In genomic region chr13:112510002-112510780, GRCh38 we compare ENCODE assay signal across 8 cellular contexts.
DNase-seq lines count a peak whose midpoint lies in the region; ATAC-seq and TF ChIP-seq lines count a peak whose summit lies in the region.

No MANE protein-coding gene starts in this region.

- ATAC-seq in SK-N-SH treated with all-trans-retinoic acid at 6 μM for 48 hours, result peak; percentile 97
- ATAC-seq in GM19324 (IDR thresholded peaks at IDR 0.05; ENCODE audit: low FRiP score, unreplicated experiment), result no peak
- ATAC-seq in GM18858 (IDR thresholded peaks at IDR 0.05; ENCODE audit: unreplicated experiment), result no peak

- peak; percentile 32 for DNase-seq in DMS53 (lab: John Stamatoyannopoulos, UW)
- DNase-seq in DMS53 treated with DMSO at 0.1 percent for 48 hours (lab: John Stamatoyannopoulos, UW; ENCODE audit: unreplicated experiment), result no peak
- DNase-seq in M059J (ENCODE audit: low read depth), result peak; percentile 31
- peak; percentile 67 for DNase-seq in glomerular visceral epithelial cell (ENCODE audit: extremely low spot score)
- peak; percentile 71 for DNase-seq in renal cortical epithelial cell (ENCODE audit: low read depth)

TF ChIP-seq in SK-N-SH treated with all-trans-retinoic acid at 6 μM for 48 hours, 23 proteins besides CTCF, POLR2A, EP300 and RAD21:
- TF ChIP-seq ARNTL (CRISPR knock-in tag; IDR thresholded peaks at IDR 0.05; ENCODE audit: borderline replicate concordance, low read depth) (no peak), CSRNP3 (CRISPR knock-in tag; IDR thresholded peaks at IDR 0.05) (no peak), ISL1 (CRISPR knock-in tag; IDR thresholded peaks at IDR 0.05) (no peak), TSHZ2 (CRISPR knock-in tag; IDR thresholded peaks at IDR 0.05) (no peak), POU6F1 (CRISPR knock-in tag; IDR thresholded peaks at IDR 0.05; ENCODE audit: borderline replicate concordance, low read depth) (no peak)
TF ChIP-seq in SK-N-SH treated with all-trans-retinoic acid at 6 μM for 48 hours: peak in this region for 0.
